Comparison of ENCODE assay signal across 18 cellular contexts in genomic region chr3:122728186-122728585, GRCh38. TPM values are rescaled to one million over a fixed set of nuclear protein-coding genes. Genes with fewer than 3 reads are reported as not detected.
DNase-seq lines count a peak whose midpoint lies in the region; ATAC-seq, FAIRE-seq and TF ChIP-seq lines count a peak whose summit lies in the region.
"Had no signal": no experiment of that assay in that cellular context is flagged by ENCODE, and none has a peak within 500 bp of the region (broad histone marks: within the 10 kb centered on the region; RNA-seq: fewer than 3 reads in every experiment).

No MANE protein-coding gene starts in this region.

- H3K4me3 ChIP-seq in SK-N-SH (ENCODE audit: low read depth in 2 of 2, low read length in 1 of 2): no peak overlapping the region
- no peak overlapping the region for H3K4me3 ChIP-seq in foreskin fibroblast (ENCODE audit: low read depth in 1 of 2, low read length in 2 of 2)
- H3K4me3 ChIP-seq: BLaER1, GM23338 had no signal

- H3K9me3 ChIP-seq in SK-N-SH: no peaks in the 10 kb centered on the region

- no peak for TF ChIP-seq POLR2A in GM12891 (IDR thresholded peaks at IDR 0.05; ENCODE audit: low read depth, low read length)

- H3K27ac Mint-ChIP-seq in stimulated activated naive B cell treated with anti-CD40 and anti-IgM and Interleukin-4, amounts not matched to agents 10 μg/mL and 1 μg/mL and 100 μg/mL, for 72 hours: peak overlapping the region; percentile 51
- H3K27ac Mint-ChIP-seq: CD4-positive, CD25-positive, alpha-beta regulatory T cell; CD8-positive, alpha-beta T cell; H9 had no signal

- DNase-seq in GM12891 (ENCODE audit: insufficient read length, low spot score): no peak
- peak; percentile 32 for DNase-seq in SK-N-SH
- no peak for DNase-seq in stimulated activated naive B cell treated with anti-CD40 and anti-IgM and Interleukin-4, amounts not matched to agents 10 μg/mL and 1 μg/mL and 100 μg/mL, for 72 hours
- DNase-seq in SW480 (ENCODE audit: low spot score): no peak
- DNase-seq in foreskin fibroblast: no peak
- DNase-seq in Kasumi-1 (lab: John Stamatoyannopoulos, UW): no peak
- DNase-seq: CD4-positive, CD25-positive, alpha-beta regulatory T cell; CD8-positive, alpha-beta T cell; DMS53; DMS79 treated with DMSO at 0.1 percent for 48 hours; GF-D8; H9 had no signal

- TF ChIP-seq CTCF in SK-N-SH (IDR thresholded peaks at IDR 0.05) (no peak), foreskin fibroblast (IDR thresholded peaks at IDR 0.05; ENCODE audit: low read depth, low read length) (no peak)

- H3K4me1 Mint-ChIP-seq in stimulated activated naive B cell treated with anti-CD40 and anti-IgM and Interleukin-4, amounts not matched to agents 10 μg/mL and 1 μg/mL and 100 μg/mL, for 72 hours: peaks cover 2 to 10% of the 10 kb centered on the region in 2 donors

- POLR2A ChIA-PET in SK-N-SH (lab: Yijun Ruan, JAX): no interaction called here

- peaks cover 2 to 16% of the 10 kb centered on the region in 2 experiments for H3K36me3 ChIP-seq in SK-N-SH (replicated peaks in 1 of 2; ENCODE audit: control insufficient read depth in 1 of 2, insufficient read depth in 2 of 2, low read length in 1 of 2)

- H3K4me2 ChIP-seq in SK-N-SH: no peak overlapping the region
- H3K4me2 ChIP-seq: BLaER1, GM23338 had no signal

- TF ChIP-seq RAD21 in SK-N-SH (IDR thresholded peaks at IDR 0.05; ENCODE audit: low read length): no peak

- no peak for ATAC-seq in stimulated activated naive B cell treated with anti-CD40 and anti-IgM and Interleukin-4, amounts not matched to agents 10 μg/mL and 1 μg/mL and 100 μg/mL, for 72 hours (replicated peaks)
- ATAC-seq: CD8-positive, alpha-beta T cell; GM23338; HCT116 had no signal

- H3K79me2 ChIP-seq in SK-N-SH (ENCODE audit: insufficient read depth): no peaks in the 10 kb centered on the region

- peaks cover 55 to 63% of the 10 kb centered on the region in 2 donors for H3K36me3 Mint-ChIP-seq in stimulated activated naive B cell treated with anti-CD40 and anti-IgM and Interleukin-4, amounts not matched to agents 10 μg/mL and 1 μg/mL and 100 μg/mL, for 72 hours

- CTCF ChIA-PET in SK-N-SH (lab: Yijun Ruan, JAX): interaction anchor here (1.0 kb wide), 1 partner anchor 17 kb away, joined by 3 read pairs; no protein-coding TSS in a partner anchor

- no peaks in the 10 kb centered on the region for H4K20me1 ChIP-seq in SK-N-SH (ENCODE audit: insufficient read depth)
- H4K20me1 ChIP-seq: BLaER1 had no signal

- H3K27me3 ChIP-seq in SK-N-SH (ENCODE audit: insufficient read depth): no peaks in the 10 kb centered on the region
- H3K27me3 ChIP-seq: BLaER1 had no signal

- H3K4me1 ChIP-seq in SK-N-SH (ENCODE audit: control insufficient read depth in 1 of 2, insufficient read depth in 2 of 2, low read depth in 1 of 2, low read length in 1 of 2): peaks cover 0 to 6% of the 10 kb centered on the region in 2 experiments; a peak in 2 of 4 replicates
- H3K4me1 ChIP-seq: BLaER1 had no signal

- no peaks in the 10 kb centered on the region for H3F3A ChIP-seq in SK-N-SH (replicated peaks; ENCODE audit: insufficient read depth)

- no peaks in the 10 kb centered on the region for H3K27me3 Mint-ChIP-seq in stimulated activated naive B cell treated with anti-CD40 and anti-IgM and Interleukin-4, amounts not matched to agents 10 μg/mL and 1 μg/mL and 100 μg/mL, for 72 hours
- H3K27me3 Mint-ChIP-seq: CD4-positive, CD25-positive, alpha-beta regulatory T cell had no signal

- FAIRE-seq in GM12891 (lab: Jason Lieb, UNC): peak; percentile 26
- FAIRE-seq: D721Med, GM12892 had no signal

- TF ChIP-seq EP300 in SK-N-SH (IDR thresholded peaks at IDR 0.05; ENCODE audit: borderline replicate concordance in 1 of 2, low read depth in 1 of 2, low read length in 1 of 2): no peak

- H3K9ac ChIP-seq in SK-N-SH: no peak overlapping the region
- H3K9ac ChIP-seq: BLaER1 had no signal

- no peaks in the 10 kb centered on the region for H3K9me2 ChIP-seq in SK-N-SH

- H3K27ac ChIP-seq in SK-N-SH (ENCODE audit: low read depth in 2 of 2, low read length in 1 of 2): peak overlapping the region in 1 of 2 experiments; percentile 67; a peak in 1 of 4 replicates
- H3K27ac ChIP-seq: BLaER1, C4-2B had no signal

- H3K4me3 Mint-ChIP-seq in stimulated activated naive B cell treated with anti-CD40 and anti-IgM and Interleukin-4, amounts not matched to agents 10 μg/mL and 1 μg/mL and 100 μg/mL, for 72 hours: no peak overlapping the region
- H3K4me3 Mint-ChIP-seq: CD4-positive, CD25-positive, alpha-beta regulatory T cell; CD8-positive, alpha-beta T cell; GM23338; H9 had no signal

- H2AFZ ChIP-seq in SK-N-SH (ENCODE audit: low read depth): no peak overlapping the region
- H2AFZ ChIP-seq: GM23338 had no signal

- H3K9me3 Mint-ChIP-seq in stimulated activated naive B cell treated with anti-CD40 and anti-IgM and Interleukin-4, amounts not matched to agents 10 μg/mL and 1 μg/mL and 100 μg/mL, for 72 hours: peaks cover 4% of the 10 kb centered on the region in 2 donors

- WGBS in SK-N-SH (ENCODE audit: low lambda C conversion rate): 75% methylated on average over 3 of the region's 3 CpGs

TF ChIP-seq in GM12891, 5 proteins besides CTCF, POLR2A, EP300 and RAD21:
- TF ChIP-seq TAF1 (IDR thresholded peaks at IDR 0.05; ENCODE audit: low read depth, low read length) (no peak), POU2F2 (IDR thresholded peaks at IDR 0.05; ENCODE audit: low read depth, low read length) (no peak), PAX5 (IDR thresholded peaks at IDR 0.05; ENCODE audit: insufficient read depth, low read length, severe bottlenecking) (no peak), SPI1 (IDR thresholded peaks at IDR 0.05; ENCODE audit: low read depth, low read length) (no peak), POLR2AphosphoS5 (IDR thresholded peaks at IDR 0.05; ENCODE audit: low read depth, low read length) (no peak)

TF ChIP-seq in SK-N-SH, 30 proteins besides CTCF, POLR2A, EP300 and RAD21:
- TF ChIP-seq PBX3 (IDR thresholded peaks at IDR 0.05) (peak; percentile 48; the same call in 1 of the 2 replicates), IRF3 (IDR thresholded peaks at IDR 0.05; ENCODE audit: low read depth, low read length) (no peak), EZH2phosphoT487 (IDR thresholded peaks at IDR 0.05; ENCODE audit: borderline replicate concordance, low read depth) (no peak), GABPA (IDR thresholded peaks at IDR 0.05; ENCODE audit: low read depth) (no peak), REST (IDR thresholded peaks at IDR 0.05; ENCODE audit: low read depth, low read length) (no peak), MXI1 (IDR thresholded peaks at IDR 0.05; ENCODE audit: low read depth, low read length) (no peak), NRF1 (IDR thresholded peaks at IDR 0.05; ENCODE audit: low read depth, low read length) (no peak), TCF12 (IDR thresholded peaks at IDR 0.05) (peak; percentile 80), CHD2 (IDR thresholded peaks at IDR 0.05; ENCODE audit: low read length, partially characterized antibody) (no peak), POLR2AphosphoS5 (IDR thresholded peaks at IDR 0.05; ENCODE audit: low read depth, low read length) (no peak), MAX (IDR thresholded peaks at IDR 0.05; ENCODE audit: low read depth) (no peak)

RNA-seq across cellular contexts. Expression of gene PARP14, which starts 47.5 kb away (rescaled TPM):
- polyA plus RNA-seq in GM12891 (2012; ENCODE audit: low read depth, missing spikeins): 24.6 TPM
- 9.2 and 11.0 TPM in 2 replicates for polyA plus RNA-seq in SK-N-SH (2012; rRNA removed)
- 7.3 and 7.6 TPM in 2 replicates for polyA plus RNA-seq in SK-N-SH (2012; cell fraction: cytosol; rRNA removed)
- polyA plus RNA-seq in SK-N-SH (2012; cell fraction: nucleus; rRNA removed): 23.7 and 34.4 TPM in 2 replicates
